ENCODE assay signal across 1 cellular context in the genomic region with DNA sequence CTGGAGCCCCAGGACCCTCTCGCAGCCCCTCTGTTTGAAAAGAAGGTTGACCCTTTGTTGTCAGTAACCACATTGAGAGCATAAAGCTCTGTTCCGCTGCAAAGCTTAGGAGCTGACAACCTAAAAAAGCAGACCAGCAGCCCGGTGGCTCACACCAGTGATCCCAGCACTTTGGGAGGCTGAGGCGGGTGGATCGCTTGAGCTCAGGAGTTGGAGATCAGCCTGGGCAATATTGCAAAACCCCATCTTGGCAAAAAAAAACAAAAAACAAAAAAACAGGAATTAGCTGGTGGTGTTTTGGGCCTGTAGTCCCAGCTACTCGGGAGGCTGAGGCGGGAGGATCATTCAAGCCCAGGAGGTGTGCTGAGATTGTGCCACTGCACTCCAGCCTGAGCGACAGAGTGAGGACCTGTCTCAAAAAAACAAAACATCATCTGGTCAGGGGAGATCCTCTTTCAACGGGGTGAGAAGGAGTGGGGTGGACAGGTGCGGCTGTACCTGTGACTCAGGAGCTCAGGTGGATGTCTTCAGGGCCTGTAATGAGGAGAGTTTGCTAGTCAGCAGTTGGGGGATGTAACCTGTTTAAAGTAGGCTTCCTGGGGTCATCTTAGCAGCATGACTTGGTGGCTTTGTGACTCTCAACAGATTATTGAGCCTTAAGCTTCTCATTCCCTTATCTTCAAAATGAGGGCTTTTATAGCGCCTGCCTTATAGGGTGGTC.
TF ChIP-seq lines count a peak whose summit lies in the region.

No MANE protein-coding gene starts in this region.

TF ChIP-seq in GM23338, 12 proteins besides CTCF, POLR2A, EP300 and RAD21 (continued from another document):
- TF ChIP-seq, protein P1, sequence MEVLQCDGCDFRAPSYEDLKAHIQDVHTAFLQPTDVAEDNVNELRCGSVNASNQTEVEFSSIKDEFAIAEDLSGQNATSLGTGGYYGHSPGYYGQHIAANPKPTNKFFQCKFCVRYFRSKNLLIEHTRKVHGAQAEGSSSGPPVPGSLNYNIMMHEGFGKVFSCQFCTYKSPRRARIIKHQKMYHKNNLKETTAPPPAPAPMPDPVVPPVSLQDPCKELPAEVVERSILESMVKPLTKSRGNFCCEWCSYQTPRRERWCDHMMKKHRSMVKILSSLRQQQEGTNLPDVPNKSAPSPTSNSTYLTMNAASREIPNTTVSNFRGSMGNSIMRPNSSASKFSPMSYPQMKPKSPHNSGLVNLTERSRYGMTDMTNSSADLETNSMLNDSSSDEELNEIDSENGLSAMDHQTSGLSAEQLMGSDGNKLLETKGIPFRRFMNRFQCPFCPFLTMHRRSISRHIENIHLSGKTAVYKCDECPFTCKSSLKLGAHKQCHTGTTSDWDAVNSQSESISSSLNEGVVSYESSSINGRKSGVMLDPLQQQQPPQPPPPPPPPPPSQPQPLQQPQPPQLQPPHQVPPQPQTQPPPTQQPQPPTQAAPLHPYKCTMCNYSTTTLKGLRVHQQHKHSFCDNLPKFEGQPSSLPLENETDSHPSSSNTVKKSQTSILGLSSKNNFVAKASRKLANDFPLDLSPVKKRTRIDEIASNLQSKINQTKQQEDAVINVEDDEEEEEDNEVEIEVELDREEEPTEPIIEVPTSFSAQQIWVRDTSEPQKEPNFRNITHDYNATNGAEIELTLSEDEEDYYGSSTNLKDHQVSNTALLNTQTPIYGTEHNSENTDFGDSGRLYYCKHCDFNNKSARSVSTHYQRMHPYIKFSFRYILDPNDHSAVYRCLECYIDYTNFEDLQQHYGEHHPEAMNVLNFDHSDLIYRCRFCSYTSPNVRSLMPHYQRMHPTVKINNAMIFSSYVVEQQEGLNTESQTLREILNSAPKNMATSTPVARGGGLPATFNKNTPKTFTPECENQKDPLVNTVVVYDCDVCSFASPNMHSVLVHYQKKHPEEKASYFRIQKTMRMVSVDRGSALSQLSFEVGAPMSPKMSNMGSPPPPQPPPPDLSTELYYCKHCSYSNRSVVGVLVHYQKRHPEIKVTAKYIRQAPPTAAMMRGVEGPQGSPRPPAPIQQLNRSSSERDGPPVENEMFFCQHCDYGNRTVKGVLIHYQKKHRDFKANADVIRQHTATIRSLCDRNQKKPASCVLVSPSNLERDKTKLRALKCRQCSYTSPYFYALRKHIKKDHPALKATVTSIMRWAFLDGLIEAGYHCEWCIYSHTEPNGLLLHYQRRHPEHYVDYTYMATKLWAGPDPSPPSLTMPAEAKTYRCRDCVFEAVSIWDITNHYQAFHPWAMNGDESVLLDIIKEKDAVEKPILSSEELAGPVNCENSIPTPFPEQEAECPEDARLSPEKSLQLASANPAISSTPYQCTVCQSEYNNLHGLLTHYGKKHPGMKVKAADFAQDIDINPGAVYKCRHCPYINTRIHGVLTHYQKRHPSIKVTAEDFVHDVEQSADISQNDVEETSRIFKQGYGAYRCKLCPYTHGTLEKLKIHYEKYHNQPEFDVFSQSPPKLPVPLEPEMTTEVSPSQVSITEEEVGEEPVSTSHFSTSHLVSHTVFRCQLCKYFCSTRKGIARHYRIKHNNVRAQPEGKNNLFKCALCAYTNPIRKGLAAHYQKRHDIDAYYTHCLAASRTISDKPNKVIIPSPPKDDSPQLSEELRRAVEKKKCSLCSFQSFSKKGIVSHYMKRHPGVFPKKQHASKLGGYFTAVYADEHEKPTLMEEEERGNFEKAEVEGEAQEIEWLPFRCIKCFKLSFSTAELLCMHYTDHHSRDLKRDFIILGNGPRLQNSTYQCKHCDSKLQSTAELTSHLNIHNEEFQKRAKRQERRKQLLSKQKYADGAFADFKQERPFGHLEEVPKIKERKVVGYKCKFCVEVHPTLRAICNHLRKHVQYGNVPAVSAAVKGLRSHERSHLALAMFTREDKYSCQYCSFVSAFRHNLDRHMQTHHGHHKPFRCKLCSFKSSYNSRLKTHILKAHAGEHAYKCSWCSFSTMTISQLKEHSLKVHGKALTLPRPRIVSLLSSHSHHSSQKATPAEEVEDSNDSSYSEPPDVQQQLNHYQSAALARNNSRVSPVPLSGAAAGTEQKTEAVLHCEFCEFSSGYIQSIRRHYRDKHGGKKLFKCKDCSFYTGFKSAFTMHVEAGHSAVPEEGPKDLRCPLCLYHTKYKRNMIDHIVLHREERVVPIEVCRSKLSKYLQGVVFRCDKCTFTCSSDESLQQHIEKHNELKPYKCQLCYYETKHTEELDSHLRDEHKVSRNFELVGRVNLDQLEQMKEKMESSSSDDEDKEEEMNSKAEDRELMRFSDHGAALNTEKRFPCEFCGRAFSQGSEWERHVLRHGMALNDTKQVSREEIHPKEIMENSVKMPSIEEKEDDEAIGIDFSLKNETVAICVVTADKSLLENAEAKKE (CRISPR knock-in tag; IDR thresholded peaks at IDR 0.05) = no peak
- TF ChIP-seq POLR2AphosphoS5 (IDR thresholded peaks at IDR 0.05; ENCODE audit: low read depth) (no peak), JUNB (IDR thresholded peaks at IDR 0.05; ENCODE audit: unreplicated experiment) (no peak), ZNF114 (CRISPR knock-in tag; IDR thresholded peaks at IDR 0.05) (no peak), EZH2 (IDR thresholded peaks at IDR 0.05; ENCODE audit: low read depth, unreplicated experiment) (no peak), CREB1 (CRISPR knock-in tag; IDR thresholded peaks at IDR 0.05; ENCODE audit: low read depth) (no peak), ZNF331 (CRISPR knock-in tag; IDR thresholded peaks at IDR 0.05; ENCODE audit: low read depth) (no peak), STAT1 (IDR thresholded peaks at IDR 0.05; ENCODE audit: unreplicated experiment) (no peak)
- TF ChIP-seq, protein P2, sequence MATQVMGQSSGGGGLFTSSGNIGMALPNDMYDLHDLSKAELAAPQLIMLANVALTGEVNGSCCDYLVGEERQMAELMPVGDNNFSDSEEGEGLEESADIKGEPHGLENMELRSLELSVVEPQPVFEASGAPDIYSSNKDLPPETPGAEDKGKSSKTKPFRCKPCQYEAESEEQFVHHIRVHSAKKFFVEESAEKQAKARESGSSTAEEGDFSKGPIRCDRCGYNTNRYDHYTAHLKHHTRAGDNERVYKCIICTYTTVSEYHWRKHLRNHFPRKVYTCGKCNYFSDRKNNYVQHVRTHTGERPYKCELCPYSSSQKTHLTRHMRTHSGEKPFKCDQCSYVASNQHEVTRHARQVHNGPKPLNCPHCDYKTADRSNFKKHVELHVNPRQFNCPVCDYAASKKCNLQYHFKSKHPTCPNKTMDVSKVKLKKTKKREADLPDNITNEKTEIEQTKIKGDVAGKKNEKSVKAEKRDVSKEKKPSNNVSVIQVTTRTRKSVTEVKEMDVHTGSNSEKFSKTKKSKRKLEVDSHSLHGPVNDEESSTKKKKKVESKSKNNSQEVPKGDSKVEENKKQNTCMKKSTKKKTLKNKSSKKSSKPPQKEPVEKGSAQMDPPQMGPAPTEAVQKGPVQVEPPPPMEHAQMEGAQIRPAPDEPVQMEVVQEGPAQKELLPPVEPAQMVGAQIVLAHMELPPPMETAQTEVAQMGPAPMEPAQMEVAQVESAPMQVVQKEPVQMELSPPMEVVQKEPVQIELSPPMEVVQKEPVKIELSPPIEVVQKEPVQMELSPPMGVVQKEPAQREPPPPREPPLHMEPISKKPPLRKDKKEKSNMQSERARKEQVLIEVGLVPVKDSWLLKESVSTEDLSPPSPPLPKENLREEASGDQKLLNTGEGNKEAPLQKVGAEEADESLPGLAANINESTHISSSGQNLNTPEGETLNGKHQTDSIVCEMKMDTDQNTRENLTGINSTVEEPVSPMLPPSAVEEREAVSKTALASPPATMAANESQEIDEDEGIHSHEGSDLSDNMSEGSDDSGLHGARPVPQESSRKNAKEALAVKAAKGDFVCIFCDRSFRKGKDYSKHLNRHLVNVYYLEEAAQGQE (IDR thresholded peaks at IDR 0.05; ENCODE audit: unreplicated experiment) = no peak
